ENCODE assay signal across 22 cellular contexts in genomic region chr2:222603501-222603900, GRCh38.
"Had no signal": no experiment of that assay in that cellular context is flagged by ENCODE, and none has a peak within 500 bp of the region (broad histone marks: within the 10 kb centered on the region; RNA-seq: fewer than 3 reads in every experiment).

No MANE protein-coding gene starts in this region.

- H3K9me3 ChIP-seq: SK-N-SH had no signal

- H3K27ac ChIP-seq: HL-60, KMS-11, RWPE1 had no signal

- ATAC-seq: K562 had no signal

- H3K27me3 Mint-ChIP-seq: IgD-negative memory B cell had no signal

- H3K4me3 Mint-ChIP-seq: IgD-negative memory B cell had no signal

- H3K4me3 ChIP-seq: K562 had no signal

- DNase-seq: Kasumi-1, MM.1S, NCI-H1092 treated with DMSO at 0.1 percent for 48 hours, NCI-H1436, NCI-H187, NCI-H2029, NCI-H2081 treated with DMSO at 0.1 percent for 48 hours, NCI-H2171, NCI-H226, NCI-H446, NCI-H510A, NCI-H524 treated with DMSO at 0.1 percent for 48 hours, NCI-H69, NCI-H774, SHP77, SK-N-SH had no signal

- H3K9me3 Mint-ChIP-seq: IgD-negative memory B cell had no signal

- FAIRE-seq: HTR-8/SVneo, K562 had no signal

- H3K27ac Mint-ChIP-seq: IgD-negative memory B cell had no signal
